ENCODE assay signal across 15 cellular contexts in genomic region chr1:155179107-155180031, GRCh38. TPM values are rescaled to one million over a fixed set of nuclear protein-coding genes. Genes with fewer than 3 reads are reported as not detected.
DNase-seq lines count a peak whose midpoint lies in the region; TF ChIP-seq lines count a peak whose summit lies in the region.
"Had no signal": no experiment of that assay in that cellular context is flagged by ENCODE, and none has a peak within 500 bp of the region (broad histone marks: within the 10 kb centered on the region; RNA-seq: fewer than 3 reads in every experiment).

No MANE protein-coding gene starts in this region.

- no peaks in the 10 kb centered on the region for H3K4me1 ChIP-seq in hepatocyte (ENCODE audit: insufficient read depth)
- peaks cover 0 to 51% (median 13%) of the 10 kb centered on the region in 4 donors for H3K4me1 ChIP-seq in tibial nerve

- H2AFZ ChIP-seq in hepatocyte, result no peak overlapping the region

- H3K4me3 ChIP-seq in hepatocyte (no peak overlapping the region), tibial nerve (no peak overlapping the region)
- H3K4me3 ChIP-seq: esophagus muscularis mucosa had no signal

- H3K9me3 ChIP-seq in hepatocyte (ENCODE audit: low read depth) (no peaks in the 10 kb centered on the region), tibial nerve (no peaks in the 10 kb centered on the region)
- H3K9me3 ChIP-seq: esophagus muscularis mucosa had no signal

- H3K36me3 ChIP-seq in hepatocyte (replicated peaks; ENCODE audit: insufficient read depth, low read depth) (no peaks in the 10 kb centered on the region), tibial nerve (peaks cover 0 to 8% (median 0%) of the 10 kb centered on the region in 3 donors)

- no peak overlapping the region for H3K27ac ChIP-seq in hepatocyte
- peak overlapping the region in 3 of 4 donors; percentile 59 to 77 (median 69) for H3K27ac ChIP-seq in tibial nerve
- H3K27ac ChIP-seq: esophagus muscularis mucosa had no signal

- H3K79me2 ChIP-seq in hepatocyte, result no peaks in the 10 kb centered on the region

- no peak for TF ChIP-seq EP300 in tibial nerve (IDR thresholded peaks at IDR 0.05)

- WGBS in hepatocyte (ENCODE audit: low lambda C conversion rate, missing lambda C conversion rate), result 99% methylated on average over 27 of the region's 31 CpGs
- WGBS in tibial nerve, 2 donors, result 93 to 95% methylated on average over 29 to 31 of the region's 31 CpGs

- H3K4me2 ChIP-seq in hepatocyte, result no peak overlapping the region

- TF ChIP-seq CTCF in hepatocyte (IDR thresholded peaks at IDR 0.05; ENCODE audit: poor library complexity) (no peak), tibial nerve (IDR thresholded peaks at IDR 0.05) (no peak)

- no peaks in the 10 kb centered on the region for H3K9me2 ChIP-seq in hepatocyte (replicated peaks; ENCODE audit: insufficient read depth)

- no peaks in the 10 kb centered on the region for H4K20me1 ChIP-seq in hepatocyte (ENCODE audit: insufficient read depth, poor library complexity, severe bottlenecking)

- TF ChIP-seq POLR2A in tibial nerve (IDR thresholded peaks at IDR 0.05), result no peak

- H3K27me3 ChIP-seq in hepatocyte (no peaks in the 10 kb centered on the region), tibial nerve (peaks cover 0 to 6% of the 10 kb centered on the region in 2 donors)

- DNase-seq in activated CD8-positive, alpha-beta memory T cell treated with anti-CD3 and anti-CD28 coated beads, Interleukin-2, amount 50 U/mL, for 48 hours, result peak; percentile 46
- DNase-seq in activated CD8-positive, alpha-beta memory T cell treated with anti-CD3 and anti-CD28 coated beads for 24 hours, result no peak
- DNase-seq in hepatocyte (ENCODE audit: low spot score) (peak; percentile 2), tibial nerve (ENCODE audit: low spot score in 2 of 2) (no peak), SK-N-DZ (ENCODE audit: low spot score) (no peak)
- DNase-seq in stimulated activated CD4-positive, alpha-beta T cell treated with anti-CD3 and anti-CD28 coated beads, Interleukin-4, amount 100 ng/mL, for 24 hours, result no peak
- DNase-seq: activated CD8-positive, alpha-beta T cell treated with anti-CD3 and anti-CD28 coated beads for 36 hours; Calu3; HFFc6; hippocampal formation; NCI-H1436 treated with DMSO at 0.1 percent for 48 hours; NCI-H524; T-helper 9 cell; trophoblast cell had no signal

RNA-seq across cellular contexts. Expression of gene TRIM46, which starts 5.7 kb away (rescaled TPM):
- total RNA-seq in hepatocyte (1.1 and 1.2 TPM in 2 replicates), tibial nerve (10 to 100 TPM in 2 of 4 donors, 1 to 10 TPM in 2; 6.0 to 20.4 (median 12.7) TPM)
- 1.9 and 2.1 TPM in 2 replicates for polyA plus RNA-seq in hepatocyte
- polyA plus RNA-seq in SK-N-DZ (2014; cell fraction: cytosol; rRNA removed), result 14.8 and 16.9 TPM in 2 replicates
- polyA plus RNA-seq in SK-N-DZ (2014; cell fraction: nucleus; rRNA removed), result 40.2 and 65.8 TPM in 2 replicates

RNA-seq across cellular contexts. Expression of gene KRTCAP2, which starts 6.3 kb away (rescaled TPM):
- total RNA-seq in hepatocyte (191 and 209 TPM in 2 replicates), tibial nerve (100 to 1,000 TPM; 102 to 167 (median 146) TPM)
- 440 and 454 TPM in 2 replicates for polyA plus RNA-seq in hepatocyte
- polyA plus RNA-seq in SK-N-DZ (2014; cell fraction: cytosol; rRNA removed), result 134 and 157 TPM in 2 replicates
- polyA plus RNA-seq in SK-N-DZ (2014; cell fraction: nucleus; rRNA removed), result 147 and 176 TPM in 2 replicates

RNA-seq across cellular contexts. Expression of gene THBS3, which starts 28.3 kb away (rescaled TPM):
- total RNA-seq in hepatocyte, result 19.8 and 20.3 TPM in 2 replicates
- 39.9 and 41.6 TPM in 2 replicates for polyA plus RNA-seq in hepatocyte
- total RNA-seq in tibial nerve, result 100 to 1,000 TPM in 1 of 4 donors, 10 to 100 TPM in 3; 33.9 to 119 (median 52.6) TPM
- 18.6 and 19.3 TPM in 2 replicates for polyA plus RNA-seq in SK-N-DZ (2014; cell fraction: cytosol; rRNA removed)
- polyA plus RNA-seq in SK-N-DZ (2014; cell fraction: nucleus; rRNA removed), result 161 and 164 TPM in 2 replicates

RNA-seq across cellular contexts. Expression of gene MTX1, which starts 29.1 kb away (rescaled TPM):
- total RNA-seq in hepatocyte, result 42.1 and 49.4 TPM in 2 replicates
- 78.2 and 82.0 TPM in 2 replicates for polyA plus RNA-seq in hepatocyte
- 10 to 100 TPM; 30.1 to 50.7 (median 35.3) TPM for total RNA-seq in tibial nerve
- polyA plus RNA-seq in SK-N-DZ (2014; cell fraction: cytosol; rRNA removed), result 83.7 and 106 TPM in 2 replicates
- polyA plus RNA-seq in SK-N-DZ (2014; cell fraction: nucleus; rRNA removed), result 77.1 and 99.5 TPM in 2 replicates

RNA-seq across cellular contexts. Expression of gene DPM3, which starts 39.0 kb away (rescaled TPM):
- 94.2 and 121 TPM in 2 replicates for total RNA-seq in hepatocyte
- 84.1 and 96.3 TPM in 2 replicates for polyA plus RNA-seq in hepatocyte
- 100 to 1,000 TPM in 2 of 4 donors, 10 to 100 TPM in 2; 74.7 to 115 (median 95.6) TPM for total RNA-seq in tibial nerve
- polyA plus RNA-seq in SK-N-DZ (2014; cell fraction: cytosol; rRNA removed), result 102 and 118 TPM in 2 replicates
- 110 and 199 TPM in 2 replicates for polyA plus RNA-seq in SK-N-DZ (2014; cell fraction: nucleus; rRNA removed)

Comparison
In these comparisons a context has a peak if more than half of its experiments do, and no peak if none do; other contexts are left out.
1. DNase-seq: peak in activated CD8-positive, alpha-beta memory T cell treated with anti-CD3 and anti-CD28 coated beads, Interleukin-2, amount 50 U/mL, for 48 hours (single experiment) and hepatocyte (single experiment); none in activated CD8-positive, alpha-beta memory T cell treated with anti-CD3 and anti-CD28 coated beads for 24 hours (single experiment), tibial nerve (0 of 2), stimulated activated CD4-positive, alpha-beta T cell treated with anti-CD3 and anti-CD28 coated beads, Interleukin-4, amount 100 ng/mL, for 24 hours (single experiment) and SK-N-DZ (single experiment).